In the genomic region with DNA sequence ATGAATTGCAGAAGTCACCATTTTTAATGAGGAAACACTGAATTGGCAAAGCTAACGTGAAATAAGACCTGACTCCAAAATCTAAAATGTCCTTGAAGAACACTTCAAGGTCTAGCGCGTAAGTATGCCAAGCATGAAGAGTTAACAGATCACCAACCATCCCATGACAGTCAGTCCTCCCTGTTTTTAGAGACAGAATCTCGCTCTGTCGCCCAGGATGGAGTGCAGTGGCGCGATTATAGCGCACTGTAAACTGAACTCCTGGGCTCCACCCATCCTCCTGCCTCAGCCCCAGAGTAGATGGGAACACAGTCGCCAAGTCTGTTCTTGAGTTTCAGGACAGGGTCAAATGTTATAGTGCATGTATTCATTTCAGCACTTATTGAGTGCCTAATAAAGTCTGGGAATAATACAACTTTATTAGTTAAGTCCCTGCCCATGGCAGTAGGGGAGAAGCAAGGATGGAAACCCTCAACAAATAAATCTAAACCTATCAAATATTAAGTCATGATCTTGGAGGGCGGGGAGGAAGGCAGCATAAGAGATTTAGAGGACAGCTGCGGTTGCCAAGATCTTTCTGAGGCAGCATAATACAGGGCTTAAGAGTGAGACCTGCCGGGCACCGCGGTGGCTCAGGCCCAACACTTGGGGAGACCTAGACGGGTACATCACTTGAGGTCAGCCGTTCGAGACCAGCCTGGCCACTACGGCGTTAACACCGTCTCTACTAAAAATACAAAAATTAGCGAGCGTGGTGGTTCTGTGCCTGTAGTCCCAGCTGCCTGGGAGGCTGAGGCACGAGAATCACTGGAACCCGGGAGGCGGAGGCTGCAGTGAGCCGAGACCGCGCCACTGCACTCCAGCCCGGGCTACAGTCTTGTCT, we compare ENCODE assay signal across 1 cellular context.
TF ChIP-seq lines count a peak whose summit lies in the region.

No MANE protein-coding gene starts in this region.

TF ChIP-seq in K562, 482 proteins besides CTCF, POLR2A, EP300 and RAD21 (continues in another document):
- 0 out of 2 replicates have a peak, but pooled peaks have one; percentile 48 for TF ChIP-seq ZNF165 (CRISPR knock-in tag; IDR thresholded peaks at IDR 0.05; ENCODE audit: borderline replicate concordance)
- TF ChIP-seq NR2F6 (CRISPR knock-in tag; IDR thresholded peaks at IDR 0.05) = no peak
- TF ChIP-seq, protein P1, sequence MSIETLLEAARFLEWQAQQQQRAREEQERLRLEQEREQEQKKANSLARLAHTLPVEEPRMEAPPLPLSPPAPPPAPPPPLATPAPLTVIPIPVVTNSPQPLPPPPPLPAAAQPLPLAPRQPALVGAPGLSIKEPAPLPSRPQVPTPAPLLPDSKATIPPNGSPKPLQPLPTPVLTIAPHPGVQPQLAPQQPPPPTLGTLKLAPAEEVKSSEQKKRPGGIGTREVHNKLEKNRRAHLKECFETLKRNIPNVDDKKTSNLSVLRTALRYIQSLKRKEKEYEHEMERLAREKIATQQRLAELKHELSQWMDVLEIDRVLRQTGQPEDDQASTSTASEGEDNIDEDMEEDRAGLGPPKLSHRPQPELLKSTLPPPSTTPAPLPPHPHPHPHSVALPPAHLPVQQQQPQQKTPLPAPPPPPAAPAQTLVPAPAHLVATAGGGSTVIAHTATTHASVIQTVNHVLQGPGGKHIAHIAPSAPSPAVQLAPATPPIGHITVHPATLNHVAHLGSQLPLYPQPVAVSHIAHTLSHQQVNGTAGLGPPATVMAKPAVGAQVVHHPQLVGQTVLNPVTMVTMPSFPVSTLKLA (conservative IDR thresholded peaks at IDR 0.05) = peak in 1 of 2 experiments; percentile 45; a peak in 2 of 4 replicates
- 0 out of 2 replicates have a peak, but pooled peaks have one; percentile 11 for TF ChIP-seq MYC (IDR thresholded peaks at IDR 0.05; ENCODE audit: low read depth, low read length)
- TF ChIP-seq MYC (CRISPR knock-in tag; IDR thresholded peaks at IDR 0.05; ENCODE audit: borderline replicate concordance, low read depth) = no peak
- TF ChIP-seq JUND (IDR thresholded peaks at IDR 0.05; ENCODE audit: borderline replicate concordance, low read depth, low read length) = 0 out of 2 replicates have a peak, but pooled peaks have one; percentile 17
- TF ChIP-seq JUND (tag; IDR thresholded peaks at IDR 0.05; ENCODE audit: borderline replicate concordance, low read depth, low read length) = no peak
- TF ChIP-seq PYGO2 (tag; IDR thresholded peaks at IDR 0.05) = no peak
- TF ChIP-seq FOXJ2 (tag; IDR thresholded peaks at IDR 0.05) = 0 out of 2 replicates have a peak, but pooled peaks have one; percentile 19
- TF ChIP-seq NRF1 (conservative IDR thresholded peaks at IDR 0.05 in 1 of 2, IDR thresholded peaks at IDR 0.05 in 1 of 2) = peak in 1 of 2 experiments; percentile 44; a peak in 3 of 4 replicates
- TF ChIP-seq ZNF121 (CRISPR knock-in tag; conservative IDR thresholded peaks at IDR 0.05) = no peak
- no peak for TF ChIP-seq KDM5B (IDR thresholded peaks at IDR 0.05; ENCODE audit: insufficient replicate concordance, low read depth, low read length)
- no peak for TF ChIP-seq RFX7 (CRISPR knock-in tag; IDR thresholded peaks at IDR 0.05)
- TF ChIP-seq ZNF133 (CRISPR knock-in tag; IDR thresholded peaks at IDR 0.05) = no peak
- no peak for TF ChIP-seq ZNF217 (CRISPR knock-in tag; IDR thresholded peaks at IDR 0.05)
- TF ChIP-seq, protein P2, sequence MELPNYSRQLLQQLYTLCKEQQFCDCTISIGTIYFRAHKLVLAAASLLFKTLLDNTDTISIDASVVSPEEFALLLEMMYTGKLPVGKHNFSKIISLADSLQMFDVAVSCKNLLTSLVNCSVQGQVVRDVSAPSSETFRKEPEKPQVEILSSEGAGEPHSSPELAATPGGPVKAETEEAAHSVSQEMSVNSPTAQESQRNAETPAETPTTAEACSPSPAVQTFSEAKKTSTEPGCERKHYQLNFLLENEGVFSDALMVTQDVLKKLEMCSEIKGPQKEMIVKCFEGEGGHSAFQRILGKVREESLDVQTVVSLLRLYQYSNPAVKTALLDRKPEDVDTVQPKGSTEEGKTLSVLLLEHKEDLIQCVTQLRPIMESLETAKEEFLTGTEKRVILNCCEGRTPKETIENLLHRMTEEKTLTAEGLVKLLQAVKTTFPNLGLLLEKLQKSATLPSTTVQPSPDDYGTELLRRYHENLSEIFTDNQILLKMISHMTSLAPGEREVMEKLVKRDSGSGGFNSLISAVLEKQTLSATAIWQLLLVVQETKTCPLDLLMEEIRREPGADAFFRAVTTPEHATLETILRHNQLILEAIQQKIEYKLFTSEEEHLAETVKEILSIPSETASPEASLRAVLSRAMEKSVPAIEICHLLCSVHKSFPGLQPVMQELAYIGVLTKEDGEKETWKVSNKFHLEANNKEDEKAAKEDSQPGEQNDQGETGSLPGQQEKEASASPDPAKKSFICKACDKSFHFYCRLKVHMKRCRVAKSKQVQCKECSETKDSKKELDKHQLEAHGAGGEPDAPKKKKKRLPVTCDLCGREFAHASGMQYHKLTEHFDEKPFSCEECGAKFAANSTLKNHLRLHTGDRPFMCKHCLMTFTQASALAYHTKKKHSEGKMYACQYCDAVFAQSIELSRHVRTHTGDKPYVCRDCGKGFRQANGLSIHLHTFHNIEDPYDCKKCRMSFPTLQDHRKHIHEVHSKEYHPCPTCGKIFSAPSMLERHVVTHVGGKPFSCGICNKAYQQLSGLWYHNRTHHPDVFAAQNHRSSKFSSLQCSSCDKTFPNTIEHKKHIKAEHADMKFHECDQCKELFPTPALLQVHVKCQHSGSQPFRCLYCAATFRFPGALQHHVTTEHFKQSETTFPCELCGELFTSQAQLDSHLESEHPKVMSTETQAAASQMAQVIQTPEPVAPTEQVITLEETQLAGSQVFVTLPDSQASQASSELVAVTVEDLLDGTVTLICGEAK (IDR thresholded peaks at IDR 0.05) = peak; percentile 77
- TF ChIP-seq, protein P2 (CRISPR knock-in tag; IDR thresholded peaks at IDR 0.05) = no peak
- TF ChIP-seq CTBP1 (IDR thresholded peaks at IDR 0.05; ENCODE audit: borderline replicate concordance) = peak; percentile 69; the same call in 1 of the 2 replicates
- TF ChIP-seq, protein P3, sequence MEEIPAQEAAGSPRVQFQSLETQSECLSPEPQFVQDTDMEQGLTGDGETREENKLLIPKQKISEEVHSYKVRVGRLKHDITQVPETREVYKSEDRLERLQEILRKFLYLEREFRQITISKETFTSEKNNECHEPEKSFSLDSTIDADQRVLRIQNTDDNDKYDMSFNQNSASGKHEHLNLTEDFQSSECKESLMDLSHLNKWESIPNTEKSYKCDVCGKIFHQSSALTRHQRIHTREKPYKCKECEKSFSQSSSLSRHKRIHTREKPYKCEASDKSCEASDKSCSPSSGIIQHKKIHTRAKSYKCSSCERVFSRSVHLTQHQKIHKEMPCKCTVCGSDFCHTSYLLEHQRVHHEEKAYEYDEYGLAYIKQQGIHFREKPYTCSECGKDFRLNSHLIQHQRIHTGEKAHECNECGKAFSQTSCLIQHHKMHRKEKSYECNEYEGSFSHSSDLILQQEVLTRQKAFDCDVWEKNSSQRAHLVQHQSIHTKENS (CRISPR knock-in tag; IDR thresholded peaks at IDR 0.05) = no peak
- TF ChIP-seq SMARCA4 (IDR thresholded peaks at IDR 0.05) = no peak
- peak in 1 of 2 experiments; percentile 23; a peak in 1 of 4 replicates for TF ChIP-seq KDM1A (IDR thresholded peaks at IDR 0.05)
- peak; percentile 32; the same call in 1 of the 2 replicates for TF ChIP-seq ARID1B (IDR thresholded peaks at IDR 0.05)
- TF ChIP-seq, protein P4, sequence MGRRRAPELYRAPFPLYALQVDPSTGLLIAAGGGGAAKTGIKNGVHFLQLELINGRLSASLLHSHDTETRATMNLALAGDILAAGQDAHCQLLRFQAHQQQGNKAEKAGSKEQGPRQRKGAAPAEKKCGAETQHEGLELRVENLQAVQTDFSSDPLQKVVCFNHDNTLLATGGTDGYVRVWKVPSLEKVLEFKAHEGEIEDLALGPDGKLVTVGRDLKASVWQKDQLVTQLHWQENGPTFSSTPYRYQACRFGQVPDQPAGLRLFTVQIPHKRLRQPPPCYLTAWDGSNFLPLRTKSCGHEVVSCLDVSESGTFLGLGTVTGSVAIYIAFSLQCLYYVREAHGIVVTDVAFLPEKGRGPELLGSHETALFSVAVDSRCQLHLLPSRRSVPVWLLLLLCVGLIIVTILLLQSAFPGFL (CRISPR knock-in tag; IDR thresholded peaks at IDR 0.05) = 0 out of 2 replicates have a peak, but pooled peaks have one; percentile 29
- 0 out of 2 replicates have a peak, but pooled peaks have one; percentile 24 for TF ChIP-seq PML (IDR thresholded peaks at IDR 0.05; ENCODE audit: low read length)
- TF ChIP-seq CBX3 (IDR thresholded peaks at IDR 0.05; ENCODE audit: borderline replicate concordance in 1 of 2, low read length in 2 of 2) = peak in 1 of 2 experiments; percentile 62; a peak in 1 of 3 replicates
- TF ChIP-seq BRD4 (IDR thresholded peaks at IDR 0.05) = peak; percentile 39; the same call in 1 of the 2 replicates
- TF ChIP-seq, protein P5, sequence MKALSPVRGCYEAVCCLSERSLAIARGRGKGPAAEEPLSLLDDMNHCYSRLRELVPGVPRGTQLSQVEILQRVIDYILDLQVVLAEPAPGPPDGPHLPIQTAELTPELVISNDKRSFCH (CRISPR knock-in tag; IDR thresholded peaks at IDR 0.05) = no peak
- TF ChIP-seq, protein P5 (tag; IDR thresholded peaks at IDR 0.05) = 0 out of 2 replicates have a peak, but pooled peaks have one; percentile 57
- peak; percentile 63 for TF ChIP-seq CREB1 (IDR thresholded peaks at IDR 0.05)
- no peak for TF ChIP-seq CREB1 (CRISPR knock-in tag; IDR thresholded peaks at IDR 0.05)
- peak; percentile 6 for TF ChIP-seq TBP (optimal IDR thresholded peaks at IDR 0.05; ENCODE audit: low read depth, low read length)
- TF ChIP-seq, protein P6, sequence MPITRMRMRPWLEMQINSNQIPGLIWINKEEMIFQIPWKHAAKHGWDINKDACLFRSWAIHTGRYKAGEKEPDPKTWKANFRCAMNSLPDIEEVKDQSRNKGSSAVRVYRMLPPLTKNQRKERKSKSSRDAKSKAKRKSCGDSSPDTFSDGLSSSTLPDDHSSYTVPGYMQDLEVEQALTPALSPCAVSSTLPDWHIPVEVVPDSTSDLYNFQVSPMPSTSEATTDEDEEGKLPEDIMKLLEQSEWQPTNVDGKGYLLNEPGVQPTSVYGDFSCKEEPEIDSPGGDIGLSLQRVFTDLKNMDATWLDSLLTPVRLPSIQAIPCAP (CRISPR knock-in tag; IDR thresholded peaks at IDR 0.05; ENCODE audit: borderline replicate concordance) = 0 out of 2 replicates have a peak, but pooled peaks have one; percentile 48
- TF ChIP-seq RCOR1 (IDR thresholded peaks at IDR 0.05; ENCODE audit: borderline replicate concordance in 1 of 2, low read depth in 2 of 2, low read length in 2 of 2) = peak in 1 of 2 experiments; percentile 53; a peak in 2 of 4 replicates
- TF ChIP-seq, protein P7, sequence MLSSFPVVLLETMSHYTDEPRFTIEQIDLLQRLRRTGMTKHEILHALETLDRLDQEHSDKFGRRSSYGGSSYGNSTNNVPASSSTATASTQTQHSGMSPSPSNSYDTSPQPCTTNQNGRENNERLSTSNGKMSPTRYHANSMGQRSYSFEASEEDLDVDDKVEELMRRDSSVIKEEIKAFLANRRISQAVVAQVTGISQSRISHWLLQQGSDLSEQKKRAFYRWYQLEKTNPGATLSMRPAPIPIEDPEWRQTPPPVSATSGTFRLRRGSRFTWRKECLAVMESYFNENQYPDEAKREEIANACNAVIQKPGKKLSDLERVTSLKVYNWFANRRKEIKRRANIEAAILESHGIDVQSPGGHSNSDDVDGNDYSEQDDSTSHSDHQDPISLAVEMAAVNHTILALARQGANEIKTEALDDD (IDR thresholded peaks at IDR 0.05) = peak; percentile 58; the same call in 1 of the 2 replicates
- TF ChIP-seq, protein P8, sequence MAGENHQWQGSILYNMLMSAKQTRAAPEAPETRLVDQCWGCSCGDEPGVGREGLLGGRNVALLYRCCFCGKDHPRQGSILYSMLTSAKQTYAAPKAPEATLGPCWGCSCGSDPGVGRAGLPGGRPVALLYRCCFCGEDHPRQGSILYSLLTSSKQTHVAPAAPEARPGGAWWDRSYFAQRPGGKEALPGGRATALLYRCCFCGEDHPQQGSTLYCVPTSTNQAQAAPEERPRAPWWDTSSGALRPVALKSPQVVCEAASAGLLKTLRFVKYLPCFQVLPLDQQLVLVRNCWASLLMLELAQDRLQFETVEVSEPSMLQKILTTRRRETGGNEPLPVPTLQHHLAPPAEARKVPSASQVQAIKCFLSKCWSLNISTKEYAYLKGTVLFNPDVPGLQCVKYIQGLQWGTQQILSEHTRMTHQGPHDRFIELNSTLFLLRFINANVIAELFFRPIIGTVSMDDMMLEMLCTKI (IDR thresholded peaks at IDR 0.05; ENCODE audit: partially characterized antibody) = no peak
- TF ChIP-seq NR2C1 (IDR thresholded peaks at IDR 0.05) = no peak
- TF ChIP-seq NR2C1 (tag; IDR thresholded peaks at IDR 0.05) = peak; percentile 27; the same call in 1 of the 2 replicates
